In genomic region chr4:158722291-158722916, GRCh38 we compare ENCODE assay signal across 1 cellular context.
TF ChIP-seq lines count a peak whose summit lies in the region.

No MANE protein-coding gene starts in this region.

TF ChIP-seq in GM23338, 12 proteins besides CTCF, POLR2A, EP300 and RAD21 (continued from another document):
- TF ChIP-seq REST (IDR thresholded peaks at IDR 0.05; ENCODE audit: unreplicated experiment) (no peak), JUNB (IDR thresholded peaks at IDR 0.05; ENCODE audit: unreplicated experiment) (no peak), EZH2phosphoT487 (IDR thresholded peaks at IDR 0.05; ENCODE audit: unreplicated experiment) (no peak), ZNF114 (CRISPR knock-in tag; IDR thresholded peaks at IDR 0.05) (no peak), NANOG (IDR thresholded peaks at IDR 0.05; ENCODE audit: borderline replicate concordance) (no peak), CREB1 (CRISPR knock-in tag; IDR thresholded peaks at IDR 0.05; ENCODE audit: low read depth) (no peak), STAT1 (IDR thresholded peaks at IDR 0.05; ENCODE audit: unreplicated experiment) (no peak)
